1 cellular context compared by ENCODE assay signal in genomic region chr17:77429985-77430752, GRCh38.
TF ChIP-seq lines count a peak whose summit lies in the region.

No MANE protein-coding gene starts in this region.

TF ChIP-seq in HepG2, 621 proteins besides CTCF, POLR2A, EP300 and RAD21 (continued from another document and continues in another):
- TF ChIP-seq BRCA1 (CRISPR knock-in tag; IDR thresholded peaks at IDR 0.05) = no peak
- no peak for TF ChIP-seq ZBTB1 (CRISPR knock-in tag; IDR thresholded peaks at IDR 0.05; ENCODE audit: borderline replicate concordance)
- 0 out of 2 replicates have a peak, but pooled peaks have one; percentile 22 for TF ChIP-seq ZNF891 (CRISPR knock-in tag; IDR thresholded peaks at IDR 0.05)
- no peak; the same call in 1 of the 2 replicates for TF ChIP-seq HMG20B (CRISPR knock-in tag; conservative IDR thresholded peaks at IDR 0.05)
- TF ChIP-seq ZNF570 (CRISPR knock-in tag; IDR thresholded peaks at IDR 0.05; ENCODE audit: borderline replicate concordance) = no peak
- TF ChIP-seq ZNF770 (CRISPR knock-in tag; IDR thresholded peaks at IDR 0.05) = peak; percentile 19; the same call in 1 of the 2 replicates
- 0 out of 2 replicates have a peak, but pooled peaks have one; percentile 10 for TF ChIP-seq SKIL (CRISPR knock-in tag; IDR thresholded peaks at IDR 0.05; ENCODE audit: borderline replicate concordance)
- TF ChIP-seq LBX2 (CRISPR knock-in tag; IDR thresholded peaks at IDR 0.05; ENCODE audit: borderline replicate concordance) = no peak
- 0 out of 2 replicates have a peak, but pooled peaks have one; percentile 21 for TF ChIP-seq NKX3-1 (CRISPR knock-in tag; IDR thresholded peaks at IDR 0.05)
- TF ChIP-seq RERE (CRISPR knock-in tag; IDR thresholded peaks at IDR 0.05; ENCODE audit: low read depth) = no peak; the same call in 1 of the 2 replicates
- peak; percentile 76; the same call in 1 of the 2 replicates for TF ChIP-seq AHR (CRISPR knock-in tag; IDR thresholded peaks at IDR 0.05)
- TF ChIP-seq ZNF687 (CRISPR knock-in tag; IDR thresholded peaks at IDR 0.05) = peak; percentile 94
- no peak for TF ChIP-seq ZNF549 (CRISPR knock-in tag; IDR thresholded peaks at IDR 0.05)
- TF ChIP-seq SMAD1 (CRISPR knock-in tag; IDR thresholded peaks at IDR 0.05; ENCODE audit: borderline replicate concordance, low read depth) = no peak
- peak; percentile 92 for TF ChIP-seq ZNF543 (CRISPR knock-in tag; IDR thresholded peaks at IDR 0.05)
- TF ChIP-seq ZNF513 (CRISPR knock-in tag; conservative IDR thresholded peaks at IDR 0.05) = no peak
- TF ChIP-seq SP5 (CRISPR knock-in tag; IDR thresholded peaks at IDR 0.05; ENCODE audit: borderline replicate concordance, low read depth) = no peak; the same call in none of the 2 replicates
- peak; percentile 70; the same call in 1 of the 2 replicates for TF ChIP-seq KAT8 (CRISPR knock-in tag; IDR thresholded peaks at IDR 0.05)
- no peak for TF ChIP-seq PRMT3 (CRISPR knock-in tag; IDR thresholded peaks at IDR 0.05; ENCODE audit: borderline replicate concordance, low read depth)
- no peak for TF ChIP-seq ZNF784 (CRISPR knock-in tag; IDR thresholded peaks at IDR 0.05; ENCODE audit: borderline replicate concordance)
- TF ChIP-seq EZH2 (conservative IDR thresholded peaks at IDR 0.05; ENCODE audit: low read depth, low read length) = no peak
- 0 out of 2 replicates have a peak, but pooled peaks have one; percentile 36 for TF ChIP-seq POGZ (CRISPR knock-in tag; IDR thresholded peaks at IDR 0.05)
- TF ChIP-seq ZNF567 (CRISPR knock-in tag; IDR thresholded peaks at IDR 0.05; ENCODE audit: borderline replicate concordance) = no peak
- peak; percentile 67 for TF ChIP-seq ETV5 (CRISPR knock-in tag; IDR thresholded peaks at IDR 0.05; ENCODE audit: borderline replicate concordance)
- no peak for TF ChIP-seq DMTF1 (CRISPR knock-in tag; IDR thresholded peaks at IDR 0.05)
- TF ChIP-seq NR2F1 (CRISPR knock-in tag; IDR thresholded peaks at IDR 0.05) = 0 out of 4 replicates have a peak, but pooled peaks of 1 of the 2 experiments have one; percentile 12
- TF ChIP-seq ZNF280D (CRISPR knock-in tag; IDR thresholded peaks at IDR 0.05) = peak; percentile 66; the same call in 1 of the 2 replicates
- TF ChIP-seq MED8 (CRISPR knock-in tag; IDR thresholded peaks at IDR 0.05; ENCODE audit: insufficient replicate concordance) = no peak
- TF ChIP-seq ZFP82 (CRISPR knock-in tag; IDR thresholded peaks at IDR 0.05; ENCODE audit: borderline replicate concordance) = no peak
- no peak for TF ChIP-seq MXD1 (CRISPR knock-in tag; IDR thresholded peaks at IDR 0.05)
- no peak for TF ChIP-seq ZFAT (CRISPR knock-in tag; conservative IDR thresholded peaks at IDR 0.05)
- TF ChIP-seq ZNF546 (CRISPR knock-in tag; conservative IDR thresholded peaks at IDR 0.05) = 0 out of 2 replicates have a peak, but pooled peaks have one; percentile 79
